ENCODE assay signal across 9 cellular contexts in genomic region chr16:56632848-56633365, GRCh38. TPM values are rescaled to one million over a fixed set of nuclear protein-coding genes. Genes with fewer than 3 reads are reported as not detected.
DNase-seq lines count a peak whose midpoint lies in the region; ATAC-seq and TF ChIP-seq lines count a peak whose summit lies in the region.
"Had no signal": no experiment of that assay in that cellular context is flagged by ENCODE, and none has a peak within 500 bp of the region (broad histone marks: within the 10 kb centered on the region; RNA-seq: fewer than 3 reads in every experiment).

No MANE protein-coding gene starts in this region.

- CTCF ChIA-PET in mammary epithelial cell (lab: Charles Lee; ENCODE audit: low non-redundant PET), result interaction anchor here (0.6 kb wide), 1 partner anchor 182 kb away, joined by 3 read pairs; the partner anchor contains the start of gene NUDT21

- dilution Hi-C loops in mammary epithelial cell (cut with HindIII; ENCODE audit: low sequenced_read_pairs), result no loop called here

- no peaks in the 10 kb centered on the region for H3K36me3 ChIP-seq in breast epithelium
- no peaks in the 10 kb centered on the region for H3K36me3 ChIP-seq in mammary epithelial cell (ENCODE audit: insufficient read depth, low read length)
- no peaks in the 10 kb centered on the region for H3K36me3 ChIP-seq in uterus

- H3K4me1 ChIP-seq in breast epithelium, result no peaks in the 10 kb centered on the region
- H3K4me1 ChIP-seq in mammary epithelial cell (ENCODE audit: insufficient read depth, low read length), result peaks cover 6% of the 10 kb centered on the region
- peaks cover 0 to 5% of the 10 kb centered on the region in 2 donors for H3K4me1 ChIP-seq in uterus

- no peak overlapping the region for H3K4me2 ChIP-seq in mammary epithelial cell (ENCODE audit: insufficient read depth, low read depth, low read length)

- H4K20me1 ChIP-seq in mammary epithelial cell (ENCODE audit: insufficient read depth, low read length), result no peaks in the 10 kb centered on the region

- no TSS peak for BruUV-seq in mammary epithelial cell (replicated peaks; lab: Mats Ljungman, UMichigan)

- no peaks in the 10 kb centered on the region for H3K27me3 ChIP-seq in breast epithelium
- no peaks in the 10 kb centered on the region for H3K27me3 ChIP-seq in mammary epithelial cell (ENCODE audit: insufficient read depth, low read length)
- peaks cover 0 to 7% of the 10 kb centered on the region in 2 donors for H3K27me3 ChIP-seq in uterus

- DNase-seq in breast epithelium (ENCODE audit: low spot score in 2 of 2) (no peak), mammary epithelial cell (no peak), fibroblast of mammary gland (ENCODE audit: low read depth) (no peak), uterus (no peak)

- TF ChIP-seq POLR2A in breast epithelium (IDR thresholded peaks at IDR 0.05) (no peak), uterus (IDR thresholded peaks at IDR 0.05) (no peak)

- H3K4me1 Mint-ChIP-seq in nephron, result peaks cover 2% of the 10 kb centered on the region

- peak overlapping the region; percentile 76 to 80 (median 77) for H3K4me3 Mint-ChIP-seq in nephron

- H3K27ac Mint-ChIP-seq in nephron, result no peak overlapping the region

- in situ Hi-C loops in mammary epithelial cell (cut with MboI; ENCODE audit: low sequenced_read_pairs in 2 of 2), result no loop called here

- H3K9me3 ChIP-seq in breast epithelium (no peaks in the 10 kb centered on the region), mammary epithelial cell (replicated peaks; ENCODE audit: insufficient read depth, low read length) (no peaks in the 10 kb centered on the region), uterus (no peaks in the 10 kb centered on the region)

- peak overlapping the region; percentile 77 to 86 for H3K27ac ChIP-seq in breast epithelium
- H3K27ac ChIP-seq in mammary epithelial cell (ENCODE audit: insufficient read depth, low read depth, low read length), result no peak overlapping the region
- H3K27ac ChIP-seq in uterus, result peak overlapping the region; percentile 42 to 66

- H2AFZ ChIP-seq in mammary epithelial cell (ENCODE audit: low read depth, low read length), result no peak overlapping the region

- H3K9me3 Mint-ChIP-seq in nephron, result no peaks in the 10 kb centered on the region

- H3K4me3 ChIP-seq in breast epithelium (peak overlapping the region; percentile 56 to 80 (median 66)), mammary epithelial cell (replicated peaks in 1 of 3; ENCODE audit: insufficient read depth in 1 of 3, low read depth in 2 of 3, low read length in 3 of 3) (no peak overlapping the region), fibroblast of mammary gland (ENCODE audit: control insufficient read depth, low read depth, low read length) (peak overlapping the region; percentile 35), uterus (peak overlapping the region; percentile 26 to 44)

- H3K27me3 Mint-ChIP-seq in nephron (ENCODE audit: low read depth), result peaks cover 99% of the 10 kb centered on the region

- ATAC-seq in GM19397 (IDR thresholded peaks at IDR 0.05; ENCODE audit: unreplicated experiment) (no peak), GM21825 (IDR thresholded peaks at IDR 0.05; ENCODE audit: unreplicated experiment) (no peak), HG02852 (IDR thresholded peaks at IDR 0.05; ENCODE audit: unreplicated experiment) (no peak)

- TF ChIP-seq CTCF in breast epithelium (IDR thresholded peaks at IDR 0.05) (no peak), mammary epithelial cell (conservative IDR thresholded peaks at IDR 0.05 in 1 of 2, IDR thresholded peaks at IDR 0.05 in 1 of 2; ENCODE audit: extremely low read depth in 1 of 2, insufficient read depth in 1 of 2, low read depth in 1 of 2, low read length in 2 of 2) (no peak), fibroblast of mammary gland (conservative IDR thresholded peaks at IDR 0.05; ENCODE audit: control insufficient read depth, insufficient read depth, low read depth, low read length) (no peak), nephron (IDR thresholded peaks at IDR 0.05; ENCODE audit: unreplicated experiment in 3 of 3) (no peak), uterus (IDR thresholded peaks at IDR 0.05) (no peak)

- H3K79me2 ChIP-seq in mammary epithelial cell (ENCODE audit: insufficient read depth, low read length), result no peaks in the 10 kb centered on the region

- WGBS in mammary epithelial cell (ENCODE audit: low coverage, missing lambda C conversion rate), result 71% methylated on average over 4 of the region's 6 CpGs

- no peaks in the 10 kb centered on the region for H3K36me3 Mint-ChIP-seq in nephron (ENCODE audit: low read depth)

- intact Hi-C loops in breast epithelium (cut with DNase I; ENCODE audit: low total_unique reads) (no loop called here), mammary epithelial cell (cut with micrococcal nuclease) (no loop called here), uterus (cut with DNase I; ENCODE audit: low total_unique reads) (no loop called here)

- no peak overlapping the region for H3K9ac ChIP-seq in mammary epithelial cell (ENCODE audit: insufficient read depth, low read length)

RNA-seq across cellular contexts. Expression of gene MT1M, which starts 0.4 kb away (rescaled TPM):
- 100 to 1,000 TPM in 1 of 3 donors, 10 to 100 TPM in 2; 42.9 to 120 (median 46.0) TPM for total RNA-seq in breast epithelium
- 1 to 10 TPM in 1 of 2 donors, not detected in 1; 2.5 TPM for total RNA-seq in mammary epithelial cell
- polyA plus RNA-seq in mammary epithelial cell, result not detected
- not detected for polyA minus RNA-seq in mammary epithelial cell
- total RNA-seq in uterus, result 10 to 100 TPM in 1 of 4 donors, 1 to 10 TPM in 1, not detected in 2; 6.2 to 16.6 TPM
- total RNA-seq: activated CD8-positive, alpha-beta memory T cell treated with anti-CD3 and anti-CD28 coated beads for 36 hours had no signal

RNA-seq across cellular contexts. Expression of gene MT1A, which starts 5.6 kb away (rescaled TPM):
- total RNA-seq in breast epithelium, result 100 to 1,000 TPM in 2 of 3 donors, 10 to 100 TPM in 1; 97.8 to 672 (median 130) TPM
- not detected for total RNA-seq in mammary epithelial cell
- polyA plus RNA-seq in mammary epithelial cell, result 0.65 TPM
- polyA minus RNA-seq in mammary epithelial cell, result not detected
- total RNA-seq in uterus, result 10 to 100 TPM in 1 of 4 donors, not detected in 3; 13.8 TPM

RNA-seq across cellular contexts. Expression of gene MT1E, which starts 7.3 kb away (rescaled TPM):
- 100 to 1,000 TPM; 284 to 698 (median 513) TPM for total RNA-seq in breast epithelium
- 100 to 1,000 TPM; 259 to 468 TPM for total RNA-seq in mammary epithelial cell
- polyA plus RNA-seq in mammary epithelial cell, result 2,254 TPM
- 623 TPM for polyA minus RNA-seq in mammary epithelial cell
- 10 to 100 TPM in 2 of 4 donors, under 1 TPM in 1, not detected in 1; 0.48 to 51.9 (median 51.2) TPM for total RNA-seq in uterus

RNA-seq across cellular contexts. Expression of gene MT1B, which starts 18.8 kb away (rescaled TPM):
- total RNA-seq in breast epithelium, result not detected
- total RNA-seq in mammary epithelial cell, result not detected
- polyA plus RNA-seq in mammary epithelial cell, result not detected
- polyA minus RNA-seq in mammary epithelial cell, result not detected
- not detected for total RNA-seq in uterus
- total RNA-seq: activated CD8-positive, alpha-beta memory T cell treated with anti-CD3 and anti-CD28 coated beads for 36 hours had no signal

RNA-seq across cellular contexts. Expression of gene MT2A, which starts 24.5 kb away (rescaled TPM):
- total RNA-seq in breast epithelium (100 to 1,000 TPM; 352 to 543 (median 428) TPM), mammary epithelial cell (1,000 to 10,000 TPM in 1 of 2 donors, 100 to 1,000 TPM in 1; 295 to 3,844 TPM), uterus (100 to 1,000 TPM in 1 of 4 donors, 10 to 100 TPM in 1, under 1 TPM in 2; 0.69 to 152 (median 17.4) TPM)
- 2,263 TPM for polyA plus RNA-seq in mammary epithelial cell
- 3,641 TPM for polyA minus RNA-seq in mammary epithelial cell

Comparison
In these comparisons a context has a peak if more than half of its experiments do, and no peak if none do; other contexts are left out.
1. H3K4me3 ChIP-seq: peak in breast epithelium (3 of 3), fibroblast of mammary gland (single experiment) and uterus (2 of 2); none in mammary epithelial cell (0 of 3).
2. RNA of gene MT1A, which starts 5.6 kb away (total RNA-seq): 97.8 to 672 TPM in breast epithelium; not detected in mammary epithelial cell and 13.8 TPM in uterus; every median in the first group is over 4 times any median in the second.
3. RNA of gene MT1E, which starts 7.3 kb away (total RNA-seq): 284 to 698 TPM in breast epithelium and 259 to 468 TPM in mammary epithelial cell; 0.48 to 51.9 TPM in uterus; every median in the first group is over 4 times any median in the second.